Comparison of ENCODE assay signal across 1 cellular context in genomic region chr16:46743232-46743719, GRCh38.
TF ChIP-seq lines count a peak whose summit lies in the region.

No MANE protein-coding gene starts in this region.

TF ChIP-seq in HepG2, 621 proteins besides CTCF, POLR2A, EP300 and RAD21 (continued from another document):
- TF ChIP-seq, protein P1, sequence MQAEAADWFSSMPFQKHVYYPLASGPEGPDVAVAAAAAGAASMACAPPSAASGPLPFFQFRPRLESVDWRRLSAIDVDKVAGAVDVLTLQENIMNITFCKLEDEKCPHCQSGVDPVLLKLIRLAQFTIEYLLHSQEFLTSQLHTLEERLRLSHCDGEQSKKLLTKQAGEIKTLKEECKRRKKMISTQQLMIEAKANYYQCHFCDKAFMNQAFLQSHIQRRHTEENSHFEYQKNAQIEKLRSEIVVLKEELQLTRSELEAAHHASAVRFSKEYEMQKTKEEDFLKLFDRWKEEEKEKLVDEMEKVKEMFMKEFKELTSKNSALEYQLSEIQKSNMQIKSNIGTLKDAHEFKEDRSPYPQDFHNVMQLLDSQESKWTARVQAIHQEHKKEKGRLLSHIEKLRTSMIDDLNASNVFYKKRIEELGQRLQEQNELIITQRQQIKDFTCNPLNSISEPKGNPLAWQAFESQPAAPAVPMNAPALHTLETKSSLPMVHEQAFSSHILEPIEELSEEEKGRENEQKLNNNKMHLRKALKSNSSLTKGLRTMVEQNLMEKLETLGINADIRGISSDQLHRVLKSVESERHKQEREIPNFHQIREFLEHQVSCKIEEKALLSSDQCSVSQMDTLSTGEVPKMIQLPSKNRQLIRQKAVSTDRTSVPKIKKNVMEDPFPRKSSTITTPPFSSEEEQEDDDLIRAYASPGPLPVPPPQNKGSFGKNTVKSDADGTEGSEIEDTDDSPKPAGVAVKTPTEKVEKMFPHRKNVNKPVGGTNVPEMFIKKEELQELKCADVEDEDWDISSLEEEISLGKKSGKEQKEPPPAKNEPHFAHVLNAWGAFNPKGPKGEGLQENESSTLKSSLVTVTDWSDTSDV (CRISPR knock-in tag; IDR thresholded peaks at IDR 0.05): no peak
- TF ChIP-seq ZBTB39 (CRISPR knock-in tag; IDR thresholded peaks at IDR 0.05) (no peak), EED (CRISPR knock-in tag; IDR thresholded peaks at IDR 0.05) (no peak), RORA (CRISPR knock-in tag; IDR thresholded peaks at IDR 0.05) (no peak), ATF7-NPFF (CRISPR knock-in tag; IDR thresholded peaks at IDR 0.05; ENCODE audit: low read depth) (0 out of 2 replicates have a peak, but pooled peaks have one; percentile 25), CAMTA2 (CRISPR knock-in tag; IDR thresholded peaks at IDR 0.05; ENCODE audit: borderline replicate concordance) (no peak), BORCS8-MEF2B (CRISPR knock-in tag; IDR thresholded peaks at IDR 0.05) (peak; percentile 56; the same call in 1 of the 2 replicates), RFX5 (IDR thresholded peaks at IDR 0.05; ENCODE audit: low read depth, low read length) (no peak), HNRNPUL1 (IDR thresholded peaks at IDR 0.05; ENCODE audit: low read depth, low read length) (no peak), XRCC5 (optimal IDR thresholded peaks at IDR 0.05; ENCODE audit: low read length) (no peak), ZNF660 (CRISPR knock-in tag; IDR thresholded peaks at IDR 0.05; ENCODE audit: borderline replicate concordance, low read depth) (no peak), ZNF570 (CRISPR knock-in tag; IDR thresholded peaks at IDR 0.05; ENCODE audit: borderline replicate concordance) (no peak), NFYC (CRISPR knock-in tag; IDR thresholded peaks at IDR 0.05) (peak; percentile 49; the same call in 1 of the 2 replicates), ISL2 (CRISPR knock-in tag; IDR thresholded peaks at IDR 0.05) (no peak), ZFP36L1 (CRISPR knock-in tag; IDR thresholded peaks at IDR 0.05) (no peak), ZNF550 (CRISPR knock-in tag; IDR thresholded peaks at IDR 0.05; ENCODE audit: borderline replicate concordance) (peak; percentile 37; the same call in 1 of the 2 replicates), ZNF552 (CRISPR knock-in tag; IDR thresholded peaks at IDR 0.05; ENCODE audit: borderline replicate concordance) (no peak), RXRB (CRISPR knock-in tag; IDR thresholded peaks at IDR 0.05; ENCODE audit: borderline replicate concordance) (no peak), ARHGAP35 (CRISPR knock-in tag; IDR thresholded peaks at IDR 0.05; ENCODE audit: borderline replicate concordance) (no peak), HNRNPLL (IDR thresholded peaks at IDR 0.05; ENCODE audit: low read depth, low read length, poor library complexity, severe bottlenecking) (no peak), TBX3 (IDR thresholded peaks at IDR 0.05; ENCODE audit: borderline replicate concordance) (no peak), DNMT3B (CRISPR knock-in tag; conservative IDR thresholded peaks at IDR 0.05) (no peak), CC2D1A (CRISPR knock-in tag; IDR thresholded peaks at IDR 0.05) (no peak), ZFY (CRISPR knock-in tag; IDR thresholded peaks at IDR 0.05) (no peak), FOXP4 (CRISPR knock-in tag; IDR thresholded peaks at IDR 0.05) (no peak), TBX2 (CRISPR knock-in tag; IDR thresholded peaks at IDR 0.05; ENCODE audit: borderline replicate concordance) (no peak), PITX1 (CRISPR knock-in tag; IDR thresholded peaks at IDR 0.05) (no peak), ZNF431 (CRISPR knock-in tag; IDR thresholded peaks at IDR 0.05; ENCODE audit: borderline replicate concordance, low read depth) (no peak), AGO2 (optimal IDR thresholded peaks at IDR 0.05; ENCODE audit: low read depth, low read length) (no peak), MED8 (CRISPR knock-in tag; IDR thresholded peaks at IDR 0.05; ENCODE audit: insufficient replicate concordance) (no peak), KLF15 (CRISPR knock-in tag; IDR thresholded peaks at IDR 0.05; ENCODE audit: borderline replicate concordance) (no peak), MYC (CRISPR knock-in tag; IDR thresholded peaks at IDR 0.05; ENCODE audit: borderline replicate concordance) (no peak), MED1 (CRISPR knock-in tag; IDR thresholded peaks at IDR 0.05) (no peak)
- TF ChIP-seq, protein P2, sequence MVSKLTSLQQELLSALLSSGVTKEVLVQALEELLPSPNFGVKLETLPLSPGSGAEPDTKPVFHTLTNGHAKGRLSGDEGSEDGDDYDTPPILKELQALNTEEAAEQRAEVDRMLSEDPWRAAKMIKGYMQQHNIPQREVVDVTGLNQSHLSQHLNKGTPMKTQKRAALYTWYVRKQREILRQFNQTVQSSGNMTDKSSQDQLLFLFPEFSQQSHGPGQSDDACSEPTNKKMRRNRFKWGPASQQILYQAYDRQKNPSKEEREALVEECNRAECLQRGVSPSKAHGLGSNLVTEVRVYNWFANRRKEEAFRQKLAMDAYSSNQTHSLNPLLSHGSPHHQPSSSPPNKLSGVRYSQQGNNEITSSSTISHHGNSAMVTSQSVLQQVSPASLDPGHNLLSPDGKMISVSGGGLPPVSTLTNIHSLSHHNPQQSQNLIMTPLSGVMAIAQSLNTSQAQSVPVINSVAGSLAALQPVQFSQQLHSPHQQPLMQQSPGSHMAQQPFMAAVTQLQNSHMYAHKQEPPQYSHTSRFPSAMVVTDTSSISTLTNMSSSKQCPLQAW (CRISPR knock-in tag; IDR thresholded peaks at IDR 0.05): 0 out of 2 replicates have a peak, but pooled peaks have one; percentile 16
- TF ChIP-seq, protein P3, sequence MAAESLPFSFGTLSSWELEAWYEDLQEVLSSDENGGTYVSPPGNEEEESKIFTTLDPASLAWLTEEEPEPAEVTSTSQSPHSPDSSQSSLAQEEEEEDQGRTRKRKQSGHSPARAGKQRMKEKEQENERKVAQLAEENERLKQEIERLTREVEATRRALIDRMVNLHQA (CRISPR knock-in tag; IDR thresholded peaks at IDR 0.05): no peak
- TF ChIP-seq, protein P4, sequence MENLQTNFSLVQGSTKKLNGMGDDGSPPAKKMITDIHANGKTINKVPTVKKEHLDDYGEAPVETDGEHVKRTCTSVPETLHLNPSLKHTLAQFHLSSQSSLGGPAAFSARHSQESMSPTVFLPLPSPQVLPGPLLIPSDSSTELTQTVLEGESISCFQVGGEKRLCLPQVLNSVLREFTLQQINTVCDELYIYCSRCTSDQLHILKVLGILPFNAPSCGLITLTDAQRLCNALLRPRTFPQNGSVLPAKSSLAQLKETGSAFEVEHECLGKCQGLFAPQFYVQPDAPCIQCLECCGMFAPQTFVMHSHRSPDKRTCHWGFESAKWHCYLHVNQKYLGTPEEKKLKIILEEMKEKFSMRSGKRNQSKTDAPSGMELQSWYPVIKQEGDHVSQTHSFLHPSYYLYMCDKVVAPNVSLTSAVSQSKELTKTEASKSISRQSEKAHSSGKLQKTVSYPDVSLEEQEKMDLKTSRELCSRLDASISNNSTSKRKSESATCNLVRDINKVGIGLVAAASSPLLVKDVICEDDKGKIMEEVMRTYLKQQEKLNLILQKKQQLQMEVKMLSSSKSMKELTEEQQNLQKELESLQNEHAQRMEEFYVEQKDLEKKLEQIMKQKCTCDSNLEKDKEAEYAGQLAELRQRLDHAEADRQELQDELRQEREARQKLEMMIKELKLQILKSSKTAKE (CRISPR knock-in tag; IDR thresholded peaks at IDR 0.05; ENCODE audit: borderline replicate concordance): no peak
- TF ChIP-seq, protein P5, sequence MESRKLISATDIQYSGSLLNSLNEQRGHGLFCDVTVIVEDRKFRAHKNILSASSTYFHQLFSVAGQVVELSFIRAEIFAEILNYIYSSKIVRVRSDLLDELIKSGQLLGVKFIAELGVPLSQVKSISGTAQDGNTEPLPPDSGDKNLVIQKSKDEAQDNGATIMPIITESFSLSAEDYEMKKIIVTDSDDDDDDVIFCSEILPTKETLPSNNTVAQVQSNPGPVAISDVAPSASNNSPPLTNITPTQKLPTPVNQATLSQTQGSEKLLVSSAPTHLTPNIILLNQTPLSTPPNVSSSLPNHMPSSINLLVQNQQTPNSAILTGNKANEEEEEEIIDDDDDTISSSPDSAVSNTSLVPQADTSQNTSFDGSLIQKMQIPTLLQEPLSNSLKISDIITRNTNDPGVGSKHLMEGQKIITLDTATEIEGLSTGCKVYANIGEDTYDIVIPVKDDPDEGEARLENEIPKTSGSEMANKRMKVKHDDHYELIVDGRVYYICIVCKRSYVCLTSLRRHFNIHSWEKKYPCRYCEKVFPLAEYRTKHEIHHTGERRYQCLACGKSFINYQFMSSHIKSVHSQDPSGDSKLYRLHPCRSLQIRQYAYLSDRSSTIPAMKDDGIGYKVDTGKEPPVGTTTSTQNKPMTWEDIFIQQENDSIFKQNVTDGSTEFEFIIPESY (CRISPR knock-in tag; IDR thresholded peaks at IDR 0.05): no peak
- TF ChIP-seq, protein P6, sequence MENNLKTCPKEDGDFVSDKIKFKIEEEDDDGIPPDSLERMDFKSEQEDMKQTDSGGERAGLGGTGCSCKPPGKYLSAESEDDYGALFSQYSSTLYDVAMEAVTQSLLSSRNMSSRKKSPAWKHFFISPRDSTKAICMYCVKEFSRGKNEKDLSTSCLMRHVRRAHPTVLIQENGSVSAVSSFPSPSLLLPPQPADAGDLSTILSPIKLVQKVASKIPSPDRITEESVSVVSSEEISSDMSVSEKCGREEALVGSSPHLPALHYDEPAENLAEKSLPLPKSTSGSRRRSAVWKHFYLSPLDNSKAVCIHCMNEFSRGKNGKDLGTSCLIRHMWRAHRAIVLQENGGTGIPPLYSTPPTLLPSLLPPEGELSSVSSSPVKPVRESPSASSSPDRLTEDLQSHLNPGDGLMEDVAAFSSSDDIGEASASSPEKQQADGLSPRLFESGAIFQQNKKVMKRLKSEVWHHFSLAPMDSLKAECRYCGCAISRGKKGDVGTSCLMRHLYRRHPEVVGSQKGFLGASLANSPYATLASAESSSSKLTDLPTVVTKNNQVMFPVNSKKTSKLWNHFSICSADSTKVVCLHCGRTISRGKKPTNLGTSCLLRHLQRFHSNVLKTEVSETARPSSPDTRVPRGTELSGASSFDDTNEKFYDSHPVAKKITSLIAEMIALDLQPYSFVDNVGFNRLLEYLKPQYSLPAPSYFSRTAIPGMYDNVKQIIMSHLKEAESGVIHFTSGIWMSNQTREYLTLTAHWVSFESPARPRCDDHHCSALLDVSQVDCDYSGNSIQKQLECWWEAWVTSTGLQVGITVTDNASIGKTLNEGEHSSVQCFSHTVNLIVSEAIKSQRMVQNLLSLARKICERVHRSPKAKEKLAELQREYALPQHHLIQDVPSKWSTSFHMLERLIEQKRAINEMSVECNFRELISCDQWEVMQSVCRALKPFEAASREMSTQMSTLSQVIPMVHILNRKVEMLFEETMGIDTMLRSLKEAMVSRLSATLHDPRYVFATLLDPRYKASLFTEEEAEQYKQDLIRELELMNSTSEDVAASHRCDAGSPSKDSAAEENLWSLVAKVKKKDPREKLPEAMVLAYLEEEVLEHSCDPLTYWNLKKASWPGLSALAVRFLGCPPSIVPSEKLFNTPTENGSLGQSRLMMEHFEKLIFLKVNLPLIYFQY (CRISPR knock-in tag; IDR thresholded peaks at IDR 0.05; ENCODE audit: borderline replicate concordance): no peak
